Comparison of ENCODE assay signal across 8 cellular contexts in genomic region chr3:169863458-169863899, GRCh38. TPM values are rescaled to one million over a fixed set of nuclear protein-coding genes. Genes with fewer than 3 reads are reported as not detected.
DNase-seq lines count a peak whose midpoint lies in the region; ATAC-seq, FAIRE-seq and TF ChIP-seq lines count a peak whose summit lies in the region.

No MANE protein-coding gene starts in this region.

- DNase-seq in GM13976 (ENCODE audit: low spot score) (peak; percentile 65), NCI-H69 (lab: John Stamatoyannopoulos, UW) (peak; percentile 80), mesendoderm (peak; percentile 82)
- peak; percentile 72 for DNase-seq in activated CD4-positive, alpha-beta memory T cell treated with anti-CD3 and anti-CD28 coated beads, Interleukin-2, amount 10 ng/mL, durations not matched to agents 7 days and 5 days
- DNase-seq in effector CD4-positive, alpha-beta T cell, result peak; percentile 43
- peak; percentile 11 to 35 for DNase-seq in stimulated activated CD8-positive, alpha-beta memory T cell treated with anti-CD3 and anti-CD28 coated beads, Interleukin-4, amount 100 ng/mL, for 1 hour (ENCODE audit: low read depth in 2 of 2, low spot score in 1 of 2)

- H2BK15ac ChIP-seq in mesendoderm (replicated peaks; ENCODE audit: low read depth), result no peak overlapping the region

- no peaks in the 10 kb centered on the region for H3K79me1 ChIP-seq in mesendoderm (ENCODE audit: low read length)

- H3K27me3 Mint-ChIP-seq in activated CD4-positive, alpha-beta memory T cell treated with anti-CD3 and anti-CD28 coated beads, Interleukin-2, amount 10 ng/mL, durations not matched to agents 7 days and 5 days, result peaks cover 16% of the 10 kb centered on the region

- CTCF ChIA-PET in activated CD4-positive, alpha-beta memory T cell treated with anti-CD3 and anti-CD28 coated beads, Interleukin-2, amount 10 ng/mL, durations not matched to agents 7 days and 5 days (lab: Charles Lee), result interaction anchor here (0.5 to 3.5 kb wide), 14 partner anchors 11 to 947 kb away, joined by 3 to 16 read pairs (median 4); partner anchors contain the start of gene SEC62

- H3K4me1 ChIP-seq in mesendoderm (ENCODE audit: control insufficient read depth, low read depth, low read length), result no peaks in the 10 kb centered on the region

- H3K4me3 Mint-ChIP-seq in activated CD4-positive, alpha-beta memory T cell treated with anti-CD3 and anti-CD28 coated beads, Interleukin-2, amount 10 ng/mL, durations not matched to agents 7 days and 5 days, result no peak overlapping the region

- no peaks in the 10 kb centered on the region for H3K36me3 ChIP-seq in mesendoderm (ENCODE audit: control insufficient read depth, insufficient read depth, low read length)

- H3K79me2 ChIP-seq in mesendoderm (ENCODE audit: control insufficient read depth, insufficient read depth, low read length), result no peaks in the 10 kb centered on the region

- H3K4me3 ChIP-seq in mesendoderm (ENCODE audit: low read length), result no peak overlapping the region

- no peak overlapping the region for H3K23ac ChIP-seq in mesendoderm (ENCODE audit: low read length)

- no CpG with 5 or more reads among the region's 6 CpGs for WGBS in mesendoderm (ENCODE audit: extremely low coverage, insufficient coverage, low lambda C conversion rate)

- no peak overlapping the region for H2AK5ac ChIP-seq in mesendoderm (ENCODE audit: low read length)

- peak; percentile 78 for ATAC-seq in HG03432 (IDR thresholded peaks at IDR 0.05; ENCODE audit: unreplicated experiment)

- H2BK5ac ChIP-seq in mesendoderm (ENCODE audit: low read length), result no peak overlapping the region

- H3K9me3 Mint-ChIP-seq in activated CD4-positive, alpha-beta memory T cell treated with anti-CD3 and anti-CD28 coated beads, Interleukin-2, amount 10 ng/mL, durations not matched to agents 7 days and 5 days, result no peaks in the 10 kb centered on the region

- H3K56ac ChIP-seq in mesendoderm (ENCODE audit: low read length), result no peak overlapping the region

- peaks cover 21% of the 10 kb centered on the region for H3K4me1 Mint-ChIP-seq in activated CD4-positive, alpha-beta memory T cell treated with anti-CD3 and anti-CD28 coated beads, Interleukin-2, amount 10 ng/mL, durations not matched to agents 7 days and 5 days

- no peak overlapping the region for H3K27ac Mint-ChIP-seq in activated CD4-positive, alpha-beta memory T cell treated with anti-CD3 and anti-CD28 coated beads, Interleukin-2, amount 10 ng/mL, durations not matched to agents 7 days and 5 days

- H3K4me2 ChIP-seq in mesendoderm (ENCODE audit: low read length), result no peak overlapping the region

- no peaks in the 10 kb centered on the region for H3K27me3 ChIP-seq in mesendoderm (ENCODE audit: insufficient read depth, low read length, poor library complexity)

- no peak overlapping the region for H3K4ac ChIP-seq in mesendoderm (ENCODE audit: low read depth, low read length)

- in situ Hi-C loops in GM13976 (cut with MboI; ENCODE audit: low sequenced_read_pairs, unreplicated experiment), result no loop called here

- H2BK120ac ChIP-seq in mesendoderm (ENCODE audit: low read depth, low read length), result no peak overlapping the region

- POLR2A ChIA-PET in activated CD4-positive, alpha-beta memory T cell treated with anti-CD3 and anti-CD28 coated beads, Interleukin-2, amount 10 ng/mL, durations not matched to agents 7 days and 5 days (lab: Charles Lee), result no interaction called here

- peak; percentile 79 for TF ChIP-seq CTCF in GM13976 (IDR thresholded peaks at IDR 0.05; ENCODE audit: borderline replicate concordance, control extremely low read depth, extremely low read depth, insufficient read depth, missing control alignments)

- H4K8ac ChIP-seq in mesendoderm (ENCODE audit: low read depth, low read length), result no peak overlapping the region

- peak; percentile 79 for FAIRE-seq in A204.1 (lab: Jason Lieb, UNC)

- no peaks in the 10 kb centered on the region for H3K36me3 Mint-ChIP-seq in activated CD4-positive, alpha-beta memory T cell treated with anti-CD3 and anti-CD28 coated beads, Interleukin-2, amount 10 ng/mL, durations not matched to agents 7 days and 5 days (ENCODE audit: low read depth)

- H3K9ac ChIP-seq in mesendoderm (ENCODE audit: low read length), result no peak overlapping the region

- H3K18ac ChIP-seq in mesendoderm (ENCODE audit: low read length), result no peak overlapping the region

- H4K5ac ChIP-seq in mesendoderm (ENCODE audit: low read length), result no peak overlapping the region

- H3K27ac ChIP-seq in mesendoderm (ENCODE audit: low read depth, low read length), result no peak overlapping the region

RNA-seq across cellular contexts. Expression of gene LRRC31, which starts 6.3 kb away (rescaled TPM):
- total RNA-seq in activated CD4-positive, alpha-beta memory T cell treated with anti-CD3 and anti-CD28 coated beads, Interleukin-2, amount 10 ng/mL, durations not matched to agents 7 days and 5 days, result not detected
- polyA plus RNA-seq in mesendoderm (2013, experiment 1 of 2), result 0.01 TPM
- not detected for polyA plus RNA-seq in mesendoderm (2013, experiment 2 of 2)

RNA-seq across cellular contexts. Expression of gene SAMD7, which starts 47.9 kb away (rescaled TPM):
- total RNA-seq in activated CD4-positive, alpha-beta memory T cell treated with anti-CD3 and anti-CD28 coated beads, Interleukin-2, amount 10 ng/mL, durations not matched to agents 7 days and 5 days, result not detected
- polyA plus RNA-seq in mesendoderm (2013, experiment 1 of 2), result not detected
- not detected for polyA plus RNA-seq in mesendoderm (2013, experiment 2 of 2)

RNA-seq across cellular contexts. Expression of gene LRRC34, which starts 50.8 kb away (rescaled TPM):
- 1 to 10 TPM; 5.6 to 6.0 TPM for total RNA-seq in activated CD4-positive, alpha-beta memory T cell treated with anti-CD3 and anti-CD28 coated beads, Interleukin-2, amount 10 ng/mL, durations not matched to agents 7 days and 5 days
- polyA plus RNA-seq in mesendoderm (2013, experiment 1 of 2), result 3.0 TPM
- 3.1 TPM for polyA plus RNA-seq in mesendoderm (2013, experiment 2 of 2)

RNA-seq across cellular contexts. Expression of gene LRRIQ4, which starts 50.8 kb away (rescaled TPM):
- total RNA-seq in activated CD4-positive, alpha-beta memory T cell treated with anti-CD3 and anti-CD28 coated beads, Interleukin-2, amount 10 ng/mL, durations not matched to agents 7 days and 5 days, result not detected
- 0.11 TPM for polyA plus RNA-seq in mesendoderm (2013, experiment 1 of 2)
- 0.06 TPM for polyA plus RNA-seq in mesendoderm (2013, experiment 2 of 2)

Comparison
In these comparisons a context has a peak if more than half of its experiments do, and no peak if none do; other contexts are left out.
1. DNase-seq: peak in every context shown above with its lines; median percentile 82 in mesendoderm; 80 in NCI-H69; 72 in activated CD4-positive, alpha-beta memory T cell treated with anti-CD3 and anti-CD28 coated beads, Interleukin-2, amount 10 ng/mL, durations not matched to agents 7 days and 5 days; 65 in GM13976; 43 in effector CD4-positive, alpha-beta T cell; 23 in stimulated activated CD8-positive, alpha-beta memory T cell treated with anti-CD3 and anti-CD28 coated beads, Interleukin-4, amount 100 ng/mL, for 1 hour.